Comparison of ENCODE assay signal across 24 cellular contexts in genomic region chr12:116933512-116934246, GRCh38. TPM values are rescaled to one million over a fixed set of nuclear protein-coding genes. Genes with fewer than 3 reads are reported as not detected.
DNase-seq lines count a peak whose midpoint lies in the region; ATAC-seq, FAIRE-seq and TF ChIP-seq lines count a peak whose summit lies in the region.
"Had no signal": no experiment of that assay in that cellular context is flagged by ENCODE, and none has a peak within 500 bp of the region (broad histone marks: within the 10 kb centered on the region; RNA-seq: fewer than 3 reads in every experiment).

No MANE protein-coding gene starts in this region.

- no peak overlapping the region for H2AFZ ChIP-seq in mammary epithelial cell (ENCODE audit: low read depth, low read length)

- TF ChIP-seq POLR2A in body of pancreas (IDR thresholded peaks at IDR 0.05) = no peak

- BruUV-seq in mammary epithelial cell (replicated peaks; lab: Mats Ljungman, UMichigan) = no TSS peak

- no peaks in the 10 kb centered on the region for H3K79me2 ChIP-seq in mammary epithelial cell (ENCODE audit: insufficient read depth, low read length)

- TF ChIP-seq CTCF in body of pancreas (IDR thresholded peaks at IDR 0.05) (no peak), mammary epithelial cell (conservative IDR thresholded peaks at IDR 0.05 in 1 of 2, IDR thresholded peaks at IDR 0.05 in 1 of 2; ENCODE audit: extremely low read depth in 1 of 2, insufficient read depth in 1 of 2, low read depth in 1 of 2, low read length in 2 of 2) (no peak), BE2C (IDR thresholded peaks at IDR 0.05; ENCODE audit: low read depth, low read length) (no peak)

- no peaks in the 10 kb centered on the region for H3K36me3 ChIP-seq in body of pancreas (replicated peaks in 1 of 2; ENCODE audit: insufficient read depth in 1 of 2, low read depth in 2 of 2)
- H3K36me3 ChIP-seq in mammary epithelial cell (ENCODE audit: insufficient read depth, low read length) = no peaks in the 10 kb centered on the region
- peaks cover 44% of the 10 kb centered on the region for H3K36me3 ChIP-seq in BE2C
- H3K36me3 ChIP-seq: Peyer's patch had no signal

- in situ Hi-C loops in mammary epithelial cell (cut with MboI; ENCODE audit: low sequenced_read_pairs in 2 of 2) = no loop called here

- peak; percentile 33 for ATAC-seq in body of pancreas
- ATAC-seq in GM18867 (IDR thresholded peaks at IDR 0.05; ENCODE audit: unreplicated experiment) = no peak

- DNase-seq in NCI-H1092 treated with DMSO at 0.1 percent for 48 hours (lab: John Stamatoyannopoulos, UW) (peak; percentile 5), NCI-H1092 (lab: John Stamatoyannopoulos, UW) (no peak), body of pancreas (no peak), renal cortical epithelial cell (ENCODE audit: low read depth) (peak; percentile 51), mammary epithelial cell (no peak), BE2C (no peak)
- DNase-seq: ACHN; EL; GF-D8; H7; HFFc6; MM.1S; NCI-H1048; NCI-H1436 treated with DMSO at 0.1 percent for 48 hours; NCI-H1930; NCI-H510A; NK-92 treated with Interleukin-12 subunit alpha and Interleukin-12 subunit beta, amount 100 ng/mL, for 24 hours; Peyer's patch; SJCRH30 had no signal

- no peak overlapping the region for H3K4me2 ChIP-seq in mammary epithelial cell (ENCODE audit: insufficient read depth, low read depth, low read length)

- 63 to 67% methylated on average over 3 of the region's 3 CpGs for WGBS in body of pancreas, 2 donors
- WGBS in mammary epithelial cell (ENCODE audit: low coverage, missing lambda C conversion rate) = 93% methylated on average over 3 of the region's 3 CpGs

- H3K9ac ChIP-seq in mammary epithelial cell (ENCODE audit: insufficient read depth, low read length) = no peak overlapping the region

- intact Hi-C loops in body of pancreas (cut with DNase I) (no loop called here), mammary epithelial cell (cut with micrococcal nuclease) (no loop called here)

- no peak overlapping the region for H3K4me3 ChIP-seq in body of pancreas
- no peak overlapping the region for H3K4me3 ChIP-seq in mammary epithelial cell (replicated peaks in 1 of 3; ENCODE audit: insufficient read depth in 1 of 3, low read depth in 2 of 3, low read length in 3 of 3)
- no peak overlapping the region; the same call in 1 of the 2 replicates for H3K4me3 ChIP-seq in BE2C (ENCODE audit: low read depth, low read length)
- H3K4me3 ChIP-seq: Peyer's patch, SJCRH30 had no signal

- H3K4me1 ChIP-seq in body of pancreas = peaks cover 29% of the 10 kb centered on the region
- H3K4me1 ChIP-seq in mammary epithelial cell (ENCODE audit: insufficient read depth, low read length) = no peaks in the 10 kb centered on the region
- peaks cover 30% of the 10 kb centered on the region for H3K4me1 ChIP-seq in BE2C
- H3K4me1 ChIP-seq: Peyer's patch, SJCRH30 had no signal

- H4K20me1 ChIP-seq in mammary epithelial cell (ENCODE audit: insufficient read depth, low read length) = no peaks in the 10 kb centered on the region

- FAIRE-seq in islet of Langerhans (lab: Jason Lieb, UNC) = peak; percentile 88

- CTCF ChIA-PET in mammary epithelial cell (lab: Charles Lee; ENCODE audit: low non-redundant PET) = no interaction called here

- H3K27ac ChIP-seq in body of pancreas (no peak overlapping the region), mammary epithelial cell (ENCODE audit: insufficient read depth, low read depth, low read length) (no peak overlapping the region)
- H3K27ac ChIP-seq: 22Rv1, C4-2B, Peyer's patch, SJCRH30 had no signal

- no peaks in the 10 kb centered on the region for H3K27me3 ChIP-seq in body of pancreas
- H3K27me3 ChIP-seq in mammary epithelial cell (ENCODE audit: insufficient read depth, low read length) = no peaks in the 10 kb centered on the region
- no peaks in the 10 kb centered on the region for H3K27me3 ChIP-seq in BE2C
- H3K27me3 ChIP-seq: Peyer's patch, SJCRH30 had no signal

- dilution Hi-C loops in mammary epithelial cell (cut with HindIII; ENCODE audit: low sequenced_read_pairs) = no loop called here

- no peaks in the 10 kb centered on the region for H3K9me3 ChIP-seq in body of pancreas
- H3K9me3 ChIP-seq in mammary epithelial cell (replicated peaks; ENCODE audit: insufficient read depth, low read length) = no peaks in the 10 kb centered on the region
- no peaks in the 10 kb centered on the region for H3K9me3 ChIP-seq in BE2C
- H3K9me3 ChIP-seq: Peyer's patch, SJCRH30 had no signal

RNA-seq across cellular contexts. Expression of gene FBXW8, which starts 22.9 kb away (rescaled TPM):
- 10 to 100 TPM; 12.7 to 35.3 TPM for total RNA-seq in body of pancreas
- 10.4 and 17.9 TPM in 2 replicates for total RNA-seq in renal cortical epithelial cell
- 10 to 100 TPM; 10.7 to 12.8 TPM for total RNA-seq in mammary epithelial cell
- 6.0 TPM for polyA plus RNA-seq in mammary epithelial cell
- polyA minus RNA-seq in mammary epithelial cell = 18.5 TPM
- 17.9 TPM for polyA plus RNA-seq in BE2C (2012; ENCODE audit: insufficient read depth, insufficient read length, low read depth)

RNA-seq across cellular contexts. Expression of gene HRK, which starts 52.4 kb away (rescaled TPM):
- total RNA-seq in body of pancreas (not detected), renal cortical epithelial cell (0.05 TPM in 1 of 2 replicates, not detected in the other), mammary epithelial cell (under 1 TPM; 0.12 to 0.17 TPM)
- not detected for polyA plus RNA-seq in mammary epithelial cell
- not detected for polyA minus RNA-seq in mammary epithelial cell
- polyA plus RNA-seq in BE2C (2012; ENCODE audit: insufficient read depth, insufficient read length, low read depth) = 0.74 TPM
- total RNA-seq: HFFc6, LHCN-M2, Peyer's patch had no signal

Comparison
In these comparisons a context has a peak if more than half of its experiments do, and no peak if none do; other contexts are left out.
1. DNase-seq: peak in NCI-H1092 treated with DMSO at 0.1 percent for 48 hours (single experiment) and renal cortical epithelial cell (single experiment); none in NCI-H1092 (single experiment), body of pancreas (0 of 4), mammary epithelial cell (single experiment) and BE2C (single experiment).